In the genomic region with DNA sequence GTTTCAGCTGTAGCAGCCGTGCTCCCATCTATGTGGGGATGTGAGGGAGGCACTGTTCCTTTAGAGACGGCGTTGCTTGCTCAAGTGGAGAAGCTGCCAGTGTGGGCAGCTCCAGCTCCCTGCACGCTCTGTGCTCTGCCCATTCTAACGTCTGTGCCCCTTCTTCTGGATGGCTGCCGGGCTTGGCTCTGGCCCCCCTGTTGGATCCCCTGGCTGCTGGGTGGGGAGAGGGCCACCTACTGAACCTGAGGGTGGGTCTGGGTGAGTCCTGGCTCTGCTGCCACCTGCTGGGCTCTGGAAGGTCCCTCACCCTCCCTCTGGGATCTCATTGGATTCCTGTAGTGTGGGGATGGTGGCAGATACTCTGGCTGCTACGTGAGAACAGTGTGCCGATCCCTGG, we compare ENCODE assay signal across 8 cellular contexts. TPM values are rescaled to one million over a fixed set of nuclear protein-coding genes. Genes with fewer than 3 reads are reported as not detected.
A peak's percentile ranks its signal among the peaks of the same experiment; 100 is the strongest.
DNase-seq lines count a peak whose midpoint lies in the region; ATAC-seq, FAIRE-seq and TF ChIP-seq lines count a peak whose summit lies in the region.

No MANE protein-coding gene starts in this region.

- peak; percentile 37 for DNase-seq in activated gamma-delta T cell treated with Interleukin-2 at 50 U/mL for 16 hours
- DNase-seq in activated gamma-delta T cell (lab: John Stamatoyannopoulos, UW) = no peak
- peak; percentile 42 for DNase-seq in NCI-H2107 treated with DMSO at 0.1 percent for 48 hours (lab: John Stamatoyannopoulos, UW; ENCODE audit: unreplicated experiment)
- peak; percentile 34 for DNase-seq in activated T-cell treated with anti-CD3 and anti-CD28 coated beads, Interleukin-2, amount 50 U/mL, for 4 hours
- peak; percentile 34 for DNase-seq in fibroblast of peridontal ligament (ENCODE audit: extremely low read depth)
- no peak for DNase-seq in pancreas

- intact Hi-C loops in pancreas (cut with DNase I) = no loop called here

- H3K9me3 Mint-ChIP-seq in activated T-cell treated with anti-CD3 and anti-CD28 coated beads, Interleukin-2, amount 50 U/mL, for 4 hours = no peaks in the 10 kb centered on the region

- no peaks in the 10 kb centered on the region for H3K9me3 ChIP-seq in pancreas

- H3K36me3 Mint-ChIP-seq in activated T-cell treated with anti-CD3 and anti-CD28 coated beads, Interleukin-2, amount 50 U/mL, for 4 hours (ENCODE audit: insufficient read depth) = peaks cover 5% of the 10 kb centered on the region

- peaks cover 0 to 31% (median 5%) of the 10 kb centered on the region in 3 donors for H3K4me1 ChIP-seq in pancreas

- no peaks in the 10 kb centered on the region for H3K27me3 Mint-ChIP-seq in activated T-cell treated with anti-CD3 and anti-CD28 coated beads, Interleukin-2, amount 50 U/mL, for 4 hours (ENCODE audit: low read depth)

- peak in 3 of 4 donors; percentile 17 to 43 (median 42) for TF ChIP-seq CTCF in pancreas (IDR thresholded peaks at IDR 0.05)

- ATAC-seq in activated T-cell treated with anti-CD3 and anti-CD28 coated beads, Interleukin-2, amount 50 U/mL, for 4 hours = peak in 1 of 2 donors; percentile 47
- ATAC-seq in pancreas (peak in 3 of 4 donors; percentile 24 to 30 (median 24)), GM21367 (IDR thresholded peaks at IDR 0.05; ENCODE audit: unreplicated experiment) (no peak), HG02840 (IDR thresholded peaks at IDR 0.05; ENCODE audit: low FRiP score, unreplicated experiment) (no peak)

- no peak overlapping the region for H3K4me3 ChIP-seq in pancreas

- H3K4me3 Mint-ChIP-seq in activated T-cell treated with anti-CD3 and anti-CD28 coated beads, Interleukin-2, amount 50 U/mL, for 4 hours = no peak overlapping the region

- H3K4me1 Mint-ChIP-seq in activated T-cell treated with anti-CD3 and anti-CD28 coated beads, Interleukin-2, amount 50 U/mL, for 4 hours (ENCODE audit: low read depth) = peaks cover 34% of the 10 kb centered on the region

- no peaks in the 10 kb centered on the region for H3K36me3 ChIP-seq in pancreas

- no peaks in the 10 kb centered on the region for H3K27me3 ChIP-seq in pancreas

- FAIRE-seq in pancreas (lab: Jason Lieb, UNC) = no peak

- no peak overlapping the region for H3K27ac ChIP-seq in pancreas

- WGBS in pancreas, 2 donors = 61 to 64% methylated on average over 8 of the region's 8 CpGs

RNA-seq across cellular contexts. Expression of a gene that starts 5.0 kb away (rescaled TPM):
- total RNA-seq in activated T-cell treated with anti-CD3 and anti-CD28 coated beads, Interleukin-2, amount 50 U/mL, for 4 hours = 100 to 1,000 TPM; 102 to 122 (median 116) TPM
- total RNA-seq in pancreas = 10 to 100 TPM; 40.0 to 67.9 (median 48.5) TPM
- polyA plus RNA-seq in pancreas = 100 to 1,000 TPM in 1 of 2 donors, 10 to 100 TPM in 1; 89.0 to 120 TPM

RNA-seq across cellular contexts. Expression of a gene that starts 19.2 kb away (rescaled TPM):
- not detected for total RNA-seq in activated T-cell treated with anti-CD3 and anti-CD28 coated beads, Interleukin-2, amount 50 U/mL, for 4 hours
- total RNA-seq in pancreas = not detected
- polyA plus RNA-seq in pancreas = under 1 TPM in 1 of 2 donors, not detected in 1; 0.02 TPM

RNA-seq across cellular contexts. Expression of a gene that starts 34.3 kb away (rescaled TPM):
- total RNA-seq in activated T-cell treated with anti-CD3 and anti-CD28 coated beads, Interleukin-2, amount 50 U/mL, for 4 hours = 10 to 100 TPM; 30.2 to 32.7 (median 30.5) TPM
- 10 to 100 TPM; 10.3 to 20.1 (median 15.2) TPM for total RNA-seq in pancreas
- 100 to 1,000 TPM in 1 of 2 donors, 10 to 100 TPM in 1; 83.9 to 118 TPM for polyA plus RNA-seq in pancreas

RNA-seq across cellular contexts. Expression of a gene that starts 43.1 kb away (rescaled TPM):
- not detected for total RNA-seq in activated T-cell treated with anti-CD3 and anti-CD28 coated beads, Interleukin-2, amount 50 U/mL, for 4 hours
- not detected for total RNA-seq in pancreas
- not detected for polyA plus RNA-seq in pancreas

RNA-seq across cellular contexts. Expression of a gene that starts 48.6 kb away (rescaled TPM):
- 10 to 100 TPM in 1 of 3 donors, 1 to 10 TPM in 1, under 1 TPM in 1; 0.95 to 21.6 (median 2.5) TPM for total RNA-seq in activated T-cell treated with anti-CD3 and anti-CD28 coated beads, Interleukin-2, amount 50 U/mL, for 4 hours
- 1 to 10 TPM in 3 of 6 donors, under 1 TPM in 3; 0.46 to 8.7 (median 1.3) TPM for total RNA-seq in pancreas
- polyA plus RNA-seq in pancreas = 1 to 10 TPM; 4.0 to 5.0 TPM

Comparison
In these comparisons a context has a peak if more than half of its experiments do, and no peak if none do; other contexts are left out.
1. DNase-seq: peak in activated gamma-delta T cell treated with Interleukin-2 at 50 U/mL for 16 hours (single experiment), NCI-H2107 treated with DMSO at 0.1 percent for 48 hours (single experiment), activated T-cell treated with anti-CD3 and anti-CD28 coated beads, Interleukin-2, amount 50 U/mL, for 4 hours (single experiment) and fibroblast of peridontal ligament (single experiment); none in activated gamma-delta T cell (single experiment) and pancreas (0 of 6).
2. ATAC-seq: peak in pancreas (3 of 4); none in GM21367 (single experiment) and HG02840 (single experiment).